In the genomic region with DNA sequence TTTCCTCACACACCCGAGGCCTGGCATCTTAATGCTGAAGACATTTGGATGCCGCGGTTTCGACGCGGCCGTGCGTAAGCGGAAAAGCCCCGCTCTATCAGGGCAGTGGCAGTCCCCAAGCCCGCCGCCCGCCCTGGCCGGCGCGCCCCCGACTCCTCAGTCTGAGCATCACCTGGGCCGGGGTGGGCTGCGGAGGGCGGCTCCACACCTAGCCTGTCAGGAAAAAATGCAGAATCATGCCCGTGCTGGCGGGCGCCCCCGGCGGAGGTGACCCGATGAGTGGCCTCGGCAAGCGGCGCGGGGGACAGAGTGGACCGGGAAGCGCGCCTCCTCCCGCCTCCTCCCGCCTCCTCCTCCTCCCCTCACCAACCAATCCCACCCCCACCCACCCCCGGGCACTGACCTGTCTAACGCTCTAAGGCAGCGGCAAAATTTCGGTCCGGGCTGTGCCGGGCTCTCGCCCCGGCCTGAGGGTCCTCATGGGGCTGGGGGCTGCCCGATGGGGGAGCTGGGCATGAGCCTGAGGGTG, we compare ENCODE assay signal across 9 cellular contexts. TPM values are rescaled to one million over a fixed set of nuclear protein-coding genes. Genes with fewer than 3 reads are reported as not detected.
DNase-seq lines count a peak whose midpoint lies in the region; ATAC-seq and TF ChIP-seq lines count a peak whose summit lies in the region.
"Had no signal": no experiment of that assay in that cellular context is flagged by ENCODE, and none has a peak within 500 bp of the region (broad histone marks: within the 10 kb centered on the region; RNA-seq: fewer than 3 reads in every experiment).

No MANE protein-coding gene starts in this region.

- no peak for TF ChIP-seq CTCF in left ventricle myocardium inferior (IDR thresholded peaks at IDR 0.05; ENCODE audit: borderline replicate concordance)
- TF ChIP-seq CTCF in gastrocnemius medialis (IDR thresholded peaks at IDR 0.05 in 4 of 5, conservative IDR thresholded peaks at IDR 0.05 in 1 of 5), result no peak

- H3K4me1 ChIP-seq in left ventricle myocardium inferior (peaks cover 26% of the 10 kb centered on the region), gastrocnemius medialis (peaks cover 0 to 11% of the 10 kb centered on the region in 2 donors)

- H3K4me3 ChIP-seq in left ventricle myocardium inferior, result peak overlapping the region; percentile 80
- H3K4me3 ChIP-seq in gastrocnemius medialis, result peak overlapping the region; percentile 70 to 82 (median 78)

- peak overlapping the region; percentile 55 for H3K27ac ChIP-seq in left ventricle myocardium inferior (replicated peaks)
- peak overlapping the region; percentile 19 to 69 (median 64) for H3K27ac ChIP-seq in gastrocnemius medialis
- H3K27ac ChIP-seq: 22Rv1 had no signal

- H3K36me3 ChIP-seq in left ventricle myocardium inferior (no peaks in the 10 kb centered on the region), gastrocnemius medialis (peaks cover 0 to 5% of the 10 kb centered on the region in 2 donors)

- in situ Hi-C loops in KBM-7 (cut with MboI; ENCODE audit: low pct_unique_long_range_greater_than_20kb, low sequenced_read_pairs) (no loop called here), gastrocnemius medialis (cut with MboI; ENCODE audit: low sequenced_read_pairs in 4 of 4) (no loop called here)

- DNase-seq in DMS 273 (lab: John Stamatoyannopoulos, UW; ENCODE audit: unreplicated experiment) (peak; percentile 51), DMS 273 treated with DMSO at 0.1 percent for 48 hours (lab: John Stamatoyannopoulos, UW) (no peak), KBM-7 (peak; percentile 21), left ventricle myocardium inferior (no peak), gastrocnemius medialis (peak in 1 of 2 donors; percentile 33), NCI-H1436 (lab: John Stamatoyannopoulos, UW) (no peak)
- peak; percentile 36 for DNase-seq in activated naive CD4-positive, alpha-beta T cell treated with anti-CD3 and anti-CD28 coated beads, Interleukin-2, amount 50 U/mL, for 16 hours

- intact Hi-C loops in left ventricle myocardium inferior (cut with micrococcal nuclease) (no loop called here), gastrocnemius medialis (cut with DNase I; ENCODE audit: low total_unique reads) (loop anchor here (2.0 kb wide), 2 partner anchors 50 to 60 kb away; no protein-coding TSS in a partner anchor)

- H3K27me3 ChIP-seq in left ventricle myocardium inferior (ENCODE audit: low read depth) (peaks cover 75% of the 10 kb centered on the region), gastrocnemius medialis (peaks cover 0 to 3% (median 0%) of the 10 kb centered on the region in 3 donors)

- no peaks in the 10 kb centered on the region for H3K9me3 ChIP-seq in left ventricle myocardium inferior (replicated peaks)
- H3K9me3 ChIP-seq in gastrocnemius medialis, result no peaks in the 10 kb centered on the region

- ATAC-seq in gastrocnemius medialis (peak; percentile 66 to 70), HG02840 (IDR thresholded peaks at IDR 0.05; ENCODE audit: low FRiP score, unreplicated experiment) (no peak)

- TF ChIP-seq POLR2A in gastrocnemius medialis (IDR thresholded peaks at IDR 0.05), result no peak

RNA-seq across cellular contexts. Expression of a gene that starts 0.6 kb away (rescaled TPM):
- 4.7 TPM for total RNA-seq in left ventricle myocardium inferior
- total RNA-seq in gastrocnemius medialis, result 10 to 100 TPM; 13.2 to 25.5 (median 16.6) TPM

RNA-seq across cellular contexts. Expression of a gene that starts 21.2 kb away (rescaled TPM):
- total RNA-seq in left ventricle myocardium inferior (9.7 TPM), gastrocnemius medialis (1 to 10 TPM; 1.9 to 3.3 (median 2.4) TPM)

RNA-seq across cellular contexts. Expression of a gene that starts 27.8 kb away (rescaled TPM):
- total RNA-seq in left ventricle myocardium inferior (22.3 TPM), gastrocnemius medialis (10 to 100 TPM in 1 of 4 donors, 1 to 10 TPM in 3; 3.5 to 13.8 (median 6.8) TPM)

RNA-seq across cellular contexts. Expression of a gene that starts 41.4 kb away (rescaled TPM):
- total RNA-seq in left ventricle myocardium inferior (12.3 TPM), gastrocnemius medialis (10 to 100 TPM; 11.2 to 22.0 (median 14.6) TPM)

Comparison
In these comparisons a context has a peak if more than half of its experiments do, and no peak if none do; other contexts are left out.
1. DNase-seq: peak in DMS 273 (single experiment), KBM-7 (single experiment) and activated naive CD4-positive, alpha-beta T cell treated with anti-CD3 and anti-CD28 coated beads, Interleukin-2, amount 50 U/mL, for 16 hours (single experiment); none in DMS 273 treated with DMSO at 0.1 percent for 48 hours (single experiment), left ventricle myocardium inferior (single experiment) and NCI-H1436 (single experiment).